8 cellular contexts compared by ENCODE assay signal in the genomic region with DNA sequence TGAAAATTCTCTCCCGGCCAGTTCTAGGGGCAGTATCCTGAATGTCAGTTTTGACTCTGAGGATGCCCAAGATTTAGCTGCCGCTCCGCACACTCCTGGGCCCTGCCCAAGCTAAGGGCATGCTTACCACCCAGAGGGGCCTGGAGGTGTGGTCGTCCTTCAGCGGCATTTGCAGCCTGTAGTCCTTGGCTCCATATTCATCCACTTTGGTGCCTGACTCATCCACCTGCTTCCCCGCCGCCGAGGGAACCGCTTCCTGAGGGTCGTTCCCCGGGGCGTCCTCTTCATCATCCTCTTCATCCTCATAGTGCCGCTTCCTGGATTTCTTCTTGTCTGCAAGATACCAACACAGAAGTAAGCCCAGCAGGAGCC. TPM values are rescaled to one million over a fixed set of nuclear protein-coding genes. Genes with fewer than 3 reads are reported as not detected.
DNase-seq lines count a peak whose midpoint lies in the region; ATAC-seq and TF ChIP-seq lines count a peak whose summit lies in the region.

No MANE protein-coding gene starts in this region.

- H3K27me3 ChIP-seq in BLaER1 (no peaks in the 10 kb centered on the region), heart right ventricle (no peaks in the 10 kb centered on the region)

- H3K4me1 ChIP-seq in BLaER1 (peaks cover 21% of the 10 kb centered on the region), heart right ventricle (peaks cover 4 to 25% (median 13%) of the 10 kb centered on the region in 9 donors)

- H3K36me3 ChIP-seq in BLaER1 (peaks cover 45% of the 10 kb centered on the region), heart right ventricle (peaks cover 0 to 46% (median 39%) of the 10 kb centered on the region in 9 donors)

- H3K9me3 ChIP-seq in BLaER1 (no peaks in the 10 kb centered on the region), heart right ventricle (no peaks in the 10 kb centered on the region)

- intact Hi-C loops in heart right ventricle (cut with DNase I), result loop anchor here in 2 of 10 donors (10.0 kb wide), 1 partner anchor 229 kb away; no protein-coding TSS in a partner anchor

- H3K27ac ChIP-seq in BLaER1 (peak overlapping the region; percentile 85), heart right ventricle (peak overlapping the region in 9 of 10 donors; percentile 67 to 92 (median 82))

- ATAC-seq in HG02642 (IDR thresholded peaks at IDR 0.05; ENCODE audit: poor library complexity, unreplicated experiment), result peak; percentile 8
- peak in 5 of 8 donors; percentile 2 to 54 (median 16) for ATAC-seq in heart right ventricle
- ATAC-seq in HG02623 (IDR thresholded peaks at IDR 0.05; ENCODE audit: unreplicated experiment), result no peak

- no peak for TF ChIP-seq CTCF in heart right ventricle (IDR thresholded peaks at IDR 0.05)
- no peak for TF ChIP-seq CTCF in retinal pigment epithelial cell (conservative IDR thresholded peaks at IDR 0.05; ENCODE audit: low read depth, low read length)

- H3K4me3 ChIP-seq in BLaER1 (peak overlapping the region; percentile 83), heart right ventricle (peak overlapping the region; percentile 69 to 99 (median 95)), retinal pigment epithelial cell (ENCODE audit: low read length) (peak overlapping the region; percentile 91)

- 10 to 15% methylated on average over 13 of the region's 13 CpGs for WGBS in heart right ventricle, 2 donors

- 0 out of 2 replicates have a peak, but pooled peaks cover 8% of the 10 kb centered on the region for H4K20me1 ChIP-seq in BLaER1

- peak overlapping the region; percentile 94 for H3K4me2 ChIP-seq in BLaER1

- peak overlapping the region; percentile 89 for H3K9ac ChIP-seq in BLaER1

- peak; percentile 3 to 7 for DNase-seq in activated CD4-positive, alpha-beta T cell treated with anti-CD3 and anti-CD28 coated beads, Interleukin-2, amount 50 U/mL, for 4 hours
- DNase-seq in heart right ventricle (no peak), retinal pigment epithelial cell (ENCODE audit: low read depth) (no peak), hypothalamus (lab: John Stamatoyannopoulos, UW) (no peak), GDM1 (lab: John Stamatoyannopoulos, UW) (no peak)

RNA-seq across cellular contexts. Expression of a gene that starts 0.6 kb away (rescaled TPM):
- total RNA-seq in heart right ventricle, result 10 to 100 TPM; 19.8 to 27.4 (median 23.6) TPM
- polyA plus RNA-seq in heart right ventricle, result 10 to 100 TPM; 15.8 to 22.0 TPM

Comparison
In these comparisons a context has a peak if more than half of its experiments do, and no peak if none do; other contexts are left out.
1. DNase-seq: peak in activated CD4-positive, alpha-beta T cell treated with anti-CD3 and anti-CD28 coated beads, Interleukin-2, amount 50 U/mL, for 4 hours (2 of 2); none in heart right ventricle (0 of 2), retinal pigment epithelial cell (single experiment), hypothalamus (0 of 51) and GDM1 (single experiment).
2. Peak in every context shown above with its lines, with median percentiles within 50 percentile points of each other: H3K4me3 ChIP-seq.